In the genomic region with DNA sequence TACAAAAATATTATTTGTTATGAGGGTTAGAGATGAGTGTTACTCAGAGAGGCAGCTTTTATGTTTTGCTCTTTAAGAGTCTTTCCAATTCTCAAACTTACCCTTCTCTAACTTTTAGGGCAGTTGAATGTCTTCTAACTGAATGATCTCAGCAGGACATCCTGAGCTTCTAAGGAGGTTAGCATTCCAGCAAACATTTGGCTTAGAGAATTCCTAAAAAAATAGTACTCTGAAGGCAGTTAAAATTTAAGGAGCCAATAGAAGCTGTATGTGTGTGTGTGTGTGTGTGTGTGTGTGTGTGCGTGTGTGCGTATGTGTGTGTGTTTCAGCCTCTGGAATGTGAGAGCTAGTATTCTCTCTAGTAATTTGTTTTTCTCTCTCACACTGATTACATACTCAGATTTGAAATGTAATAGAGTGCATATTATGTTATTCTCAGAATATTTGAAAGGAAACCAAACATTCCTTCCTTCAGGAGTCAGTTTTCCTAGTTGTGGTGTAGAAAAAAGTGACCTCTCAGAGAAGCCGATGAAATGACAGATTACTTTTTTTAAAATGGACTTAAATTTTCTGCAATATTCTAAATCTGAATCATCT, we compare ENCODE assay signal across 1 cellular context.
TF ChIP-seq lines count a peak whose summit lies in the region.

No MANE protein-coding gene starts in this region.

TF ChIP-seq in WTC11, 78 proteins besides CTCF, POLR2A, EP300 and RAD21:
- TF ChIP-seq, protein P1, sequence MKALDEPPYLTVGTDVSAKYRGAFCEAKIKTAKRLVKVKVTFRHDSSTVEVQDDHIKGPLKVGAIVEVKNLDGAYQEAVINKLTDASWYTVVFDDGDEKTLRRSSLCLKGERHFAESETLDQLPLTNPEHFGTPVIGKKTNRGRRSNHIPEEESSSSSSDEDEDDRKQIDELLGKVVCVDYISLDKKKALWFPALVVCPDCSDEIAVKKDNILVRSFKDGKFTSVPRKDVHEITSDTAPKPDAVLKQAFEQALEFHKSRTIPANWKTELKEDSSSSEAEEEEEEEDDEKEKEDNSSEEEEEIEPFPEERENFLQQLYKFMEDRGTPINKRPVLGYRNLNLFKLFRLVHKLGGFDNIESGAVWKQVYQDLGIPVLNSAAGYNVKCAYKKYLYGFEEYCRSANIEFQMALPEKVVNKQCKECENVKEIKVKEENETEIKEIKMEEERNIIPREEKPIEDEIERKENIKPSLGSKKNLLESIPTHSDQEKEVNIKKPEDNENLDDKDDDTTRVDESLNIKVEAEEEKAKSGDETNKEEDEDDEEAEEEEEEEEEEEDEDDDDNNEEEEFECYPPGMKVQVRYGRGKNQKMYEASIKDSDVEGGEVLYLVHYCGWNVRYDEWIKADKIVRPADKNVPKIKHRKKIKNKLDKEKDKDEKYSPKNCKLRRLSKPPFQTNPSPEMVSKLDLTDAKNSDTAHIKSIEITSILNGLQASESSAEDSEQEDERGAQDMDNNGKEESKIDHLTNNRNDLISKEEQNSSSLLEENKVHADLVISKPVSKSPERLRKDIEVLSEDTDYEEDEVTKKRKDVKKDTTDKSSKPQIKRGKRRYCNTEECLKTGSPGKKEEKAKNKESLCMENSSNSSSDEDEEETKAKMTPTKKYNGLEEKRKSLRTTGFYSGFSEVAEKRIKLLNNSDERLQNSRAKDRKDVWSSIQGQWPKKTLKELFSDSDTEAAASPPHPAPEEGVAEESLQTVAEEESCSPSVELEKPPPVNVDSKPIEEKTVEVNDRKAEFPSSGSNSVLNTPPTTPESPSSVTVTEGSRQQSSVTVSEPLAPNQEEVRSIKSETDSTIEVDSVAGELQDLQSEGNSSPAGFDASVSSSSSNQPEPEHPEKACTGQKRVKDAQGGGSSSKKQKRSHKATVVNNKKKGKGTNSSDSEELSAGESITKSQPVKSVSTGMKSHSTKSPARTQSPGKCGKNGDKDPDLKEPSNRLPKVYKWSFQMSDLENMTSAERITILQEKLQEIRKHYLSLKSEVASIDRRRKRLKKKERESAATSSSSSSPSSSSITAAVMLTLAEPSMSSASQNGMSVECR (CRISPR knock-in tag; IDR thresholded peaks at IDR 0.05; ENCODE audit: borderline replicate concordance): no peak
- TF ChIP-seq, protein P2, sequence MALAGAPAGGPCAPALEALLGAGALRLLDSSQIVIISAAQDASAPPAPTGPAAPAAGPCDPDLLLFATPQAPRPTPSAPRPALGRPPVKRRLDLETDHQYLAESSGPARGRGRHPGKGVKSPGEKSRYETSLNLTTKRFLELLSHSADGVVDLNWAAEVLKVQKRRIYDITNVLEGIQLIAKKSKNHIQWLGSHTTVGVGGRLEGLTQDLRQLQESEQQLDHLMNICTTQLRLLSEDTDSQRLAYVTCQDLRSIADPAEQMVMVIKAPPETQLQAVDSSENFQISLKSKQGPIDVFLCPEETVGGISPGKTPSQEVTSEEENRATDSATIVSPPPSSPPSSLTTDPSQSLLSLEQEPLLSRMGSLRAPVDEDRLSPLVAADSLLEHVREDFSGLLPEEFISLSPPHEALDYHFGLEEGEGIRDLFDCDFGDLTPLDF (CRISPR knock-in tag; IDR thresholded peaks at IDR 0.05): no peak
- TF ChIP-seq, protein P3, sequence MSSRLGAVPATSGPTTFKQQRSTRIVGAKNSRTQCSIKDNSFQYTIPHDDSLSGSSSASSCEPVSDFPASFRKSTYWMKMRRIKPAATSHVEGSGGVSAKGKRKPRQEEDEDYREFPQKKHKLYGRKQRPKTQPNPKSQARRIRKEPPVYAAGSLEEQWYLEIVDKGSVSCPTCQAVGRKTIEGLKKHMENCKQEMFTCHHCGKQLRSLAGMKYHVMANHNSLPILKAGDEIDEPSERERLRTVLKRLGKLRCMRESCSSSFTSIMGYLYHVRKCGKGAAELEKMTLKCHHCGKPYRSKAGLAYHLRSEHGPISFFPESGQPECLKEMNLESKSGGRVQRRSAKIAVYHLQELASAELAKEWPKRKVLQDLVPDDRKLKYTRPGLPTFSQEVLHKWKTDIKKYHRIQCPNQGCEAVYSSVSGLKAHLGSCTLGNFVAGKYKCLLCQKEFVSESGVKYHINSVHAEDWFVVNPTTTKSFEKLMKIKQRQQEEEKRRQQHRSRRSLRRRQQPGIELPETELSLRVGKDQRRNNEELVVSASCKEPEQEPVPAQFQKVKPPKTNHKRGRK (CRISPR knock-in tag; IDR thresholded peaks at IDR 0.05; ENCODE audit: borderline replicate concordance): no peak
- TF ChIP-seq ETV6 (CRISPR knock-in tag; IDR thresholded peaks at IDR 0.05) (no peak), NFE2L1 (CRISPR knock-in tag; IDR thresholded peaks at IDR 0.05) (no peak), ZNF423 (CRISPR knock-in tag; IDR thresholded peaks at IDR 0.05) (no peak), OVOL2 (CRISPR knock-in tag; IDR thresholded peaks at IDR 0.05; ENCODE audit: borderline replicate concordance) (no peak), TEAD4 (CRISPR knock-in tag; IDR thresholded peaks at IDR 0.05) (no peak), CREM (CRISPR knock-in tag; IDR thresholded peaks at IDR 0.05) (no peak), CBFB (CRISPR knock-in tag; IDR thresholded peaks at IDR 0.05; ENCODE audit: low read depth) (no peak), EMX1 (CRISPR knock-in tag; IDR thresholded peaks at IDR 0.05) (no peak), FOXK1 (CRISPR knock-in tag; IDR thresholded peaks at IDR 0.05) (no peak), ZNF671 (CRISPR knock-in tag; IDR thresholded peaks at IDR 0.05) (no peak)
- TF ChIP-seq, protein P4, sequence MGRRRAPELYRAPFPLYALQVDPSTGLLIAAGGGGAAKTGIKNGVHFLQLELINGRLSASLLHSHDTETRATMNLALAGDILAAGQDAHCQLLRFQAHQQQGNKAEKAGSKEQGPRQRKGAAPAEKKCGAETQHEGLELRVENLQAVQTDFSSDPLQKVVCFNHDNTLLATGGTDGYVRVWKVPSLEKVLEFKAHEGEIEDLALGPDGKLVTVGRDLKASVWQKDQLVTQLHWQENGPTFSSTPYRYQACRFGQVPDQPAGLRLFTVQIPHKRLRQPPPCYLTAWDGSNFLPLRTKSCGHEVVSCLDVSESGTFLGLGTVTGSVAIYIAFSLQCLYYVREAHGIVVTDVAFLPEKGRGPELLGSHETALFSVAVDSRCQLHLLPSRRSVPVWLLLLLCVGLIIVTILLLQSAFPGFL (CRISPR knock-in tag; IDR thresholded peaks at IDR 0.05; ENCODE audit: borderline replicate concordance): no peak
- TF ChIP-seq, protein P5, sequence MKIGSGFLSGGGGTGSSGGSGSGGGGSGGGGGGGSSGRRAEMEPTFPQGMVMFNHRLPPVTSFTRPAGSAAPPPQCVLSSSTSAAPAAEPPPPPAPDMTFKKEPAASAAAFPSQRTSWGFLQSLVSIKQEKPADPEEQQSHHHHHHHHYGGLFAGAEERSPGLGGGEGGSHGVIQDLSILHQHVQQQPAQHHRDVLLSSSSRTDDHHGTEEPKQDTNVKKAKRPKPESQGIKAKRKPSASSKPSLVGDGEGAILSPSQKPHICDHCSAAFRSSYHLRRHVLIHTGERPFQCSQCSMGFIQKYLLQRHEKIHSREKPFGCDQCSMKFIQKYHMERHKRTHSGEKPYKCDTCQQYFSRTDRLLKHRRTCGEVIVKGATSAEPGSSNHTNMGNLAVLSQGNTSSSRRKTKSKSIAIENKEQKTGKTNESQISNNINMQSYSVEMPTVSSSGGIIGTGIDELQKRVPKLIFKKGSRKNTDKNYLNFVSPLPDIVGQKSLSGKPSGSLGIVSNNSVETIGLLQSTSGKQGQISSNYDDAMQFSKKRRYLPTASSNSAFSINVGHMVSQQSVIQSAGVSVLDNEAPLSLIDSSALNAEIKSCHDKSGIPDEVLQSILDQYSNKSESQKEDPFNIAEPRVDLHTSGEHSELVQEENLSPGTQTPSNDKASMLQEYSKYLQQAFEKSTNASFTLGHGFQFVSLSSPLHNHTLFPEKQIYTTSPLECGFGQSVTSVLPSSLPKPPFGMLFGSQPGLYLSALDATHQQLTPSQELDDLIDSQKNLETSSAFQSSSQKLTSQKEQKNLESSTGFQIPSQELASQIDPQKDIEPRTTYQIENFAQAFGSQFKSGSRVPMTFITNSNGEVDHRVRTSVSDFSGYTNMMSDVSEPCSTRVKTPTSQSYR (CRISPR knock-in tag; IDR thresholded peaks at IDR 0.05): no peak
- TF ChIP-seq, protein P6, sequence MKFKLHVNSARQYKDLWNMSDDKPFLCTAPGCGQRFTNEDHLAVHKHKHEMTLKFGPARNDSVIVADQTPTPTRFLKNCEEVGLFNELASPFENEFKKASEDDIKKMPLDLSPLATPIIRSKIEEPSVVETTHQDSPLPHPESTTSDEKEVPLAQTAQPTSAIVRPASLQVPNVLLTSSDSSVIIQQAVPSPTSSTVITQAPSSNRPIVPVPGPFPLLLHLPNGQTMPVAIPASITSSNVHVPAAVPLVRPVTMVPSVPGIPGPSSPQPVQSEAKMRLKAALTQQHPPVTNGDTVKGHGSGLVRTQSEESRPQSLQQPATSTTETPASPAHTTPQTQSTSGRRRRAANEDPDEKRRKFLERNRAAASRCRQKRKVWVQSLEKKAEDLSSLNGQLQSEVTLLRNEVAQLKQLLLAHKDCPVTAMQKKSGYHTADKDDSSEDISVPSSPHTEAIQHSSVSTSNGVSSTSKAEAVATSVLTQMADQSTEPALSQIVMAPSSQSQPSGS (CRISPR knock-in tag; IDR thresholded peaks at IDR 0.05; ENCODE audit: borderline replicate concordance, low read depth): no peak
- TF ChIP-seq, protein P7, sequence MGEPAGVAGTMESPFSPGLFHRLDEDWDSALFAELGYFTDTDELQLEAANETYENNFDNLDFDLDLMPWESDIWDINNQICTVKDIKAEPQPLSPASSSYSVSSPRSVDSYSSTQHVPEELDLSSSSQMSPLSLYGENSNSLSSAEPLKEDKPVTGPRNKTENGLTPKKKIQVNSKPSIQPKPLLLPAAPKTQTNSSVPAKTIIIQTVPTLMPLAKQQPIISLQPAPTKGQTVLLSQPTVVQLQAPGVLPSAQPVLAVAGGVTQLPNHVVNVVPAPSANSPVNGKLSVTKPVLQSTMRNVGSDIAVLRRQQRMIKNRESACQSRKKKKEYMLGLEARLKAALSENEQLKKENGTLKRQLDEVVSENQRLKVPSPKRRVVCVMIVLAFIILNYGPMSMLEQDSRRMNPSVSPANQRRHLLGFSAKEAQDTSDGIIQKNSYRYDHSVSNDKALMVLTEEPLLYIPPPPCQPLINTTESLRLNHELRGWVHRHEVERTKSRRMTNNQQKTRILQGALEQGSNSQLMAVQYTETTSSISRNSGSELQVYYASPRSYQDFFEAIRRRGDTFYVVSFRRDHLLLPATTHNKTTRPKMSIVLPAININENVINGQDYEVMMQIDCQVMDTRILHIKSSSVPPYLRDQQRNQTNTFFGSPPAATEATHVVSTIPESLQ (CRISPR knock-in tag; IDR thresholded peaks at IDR 0.05): no peak
- TF ChIP-seq, protein P8, sequence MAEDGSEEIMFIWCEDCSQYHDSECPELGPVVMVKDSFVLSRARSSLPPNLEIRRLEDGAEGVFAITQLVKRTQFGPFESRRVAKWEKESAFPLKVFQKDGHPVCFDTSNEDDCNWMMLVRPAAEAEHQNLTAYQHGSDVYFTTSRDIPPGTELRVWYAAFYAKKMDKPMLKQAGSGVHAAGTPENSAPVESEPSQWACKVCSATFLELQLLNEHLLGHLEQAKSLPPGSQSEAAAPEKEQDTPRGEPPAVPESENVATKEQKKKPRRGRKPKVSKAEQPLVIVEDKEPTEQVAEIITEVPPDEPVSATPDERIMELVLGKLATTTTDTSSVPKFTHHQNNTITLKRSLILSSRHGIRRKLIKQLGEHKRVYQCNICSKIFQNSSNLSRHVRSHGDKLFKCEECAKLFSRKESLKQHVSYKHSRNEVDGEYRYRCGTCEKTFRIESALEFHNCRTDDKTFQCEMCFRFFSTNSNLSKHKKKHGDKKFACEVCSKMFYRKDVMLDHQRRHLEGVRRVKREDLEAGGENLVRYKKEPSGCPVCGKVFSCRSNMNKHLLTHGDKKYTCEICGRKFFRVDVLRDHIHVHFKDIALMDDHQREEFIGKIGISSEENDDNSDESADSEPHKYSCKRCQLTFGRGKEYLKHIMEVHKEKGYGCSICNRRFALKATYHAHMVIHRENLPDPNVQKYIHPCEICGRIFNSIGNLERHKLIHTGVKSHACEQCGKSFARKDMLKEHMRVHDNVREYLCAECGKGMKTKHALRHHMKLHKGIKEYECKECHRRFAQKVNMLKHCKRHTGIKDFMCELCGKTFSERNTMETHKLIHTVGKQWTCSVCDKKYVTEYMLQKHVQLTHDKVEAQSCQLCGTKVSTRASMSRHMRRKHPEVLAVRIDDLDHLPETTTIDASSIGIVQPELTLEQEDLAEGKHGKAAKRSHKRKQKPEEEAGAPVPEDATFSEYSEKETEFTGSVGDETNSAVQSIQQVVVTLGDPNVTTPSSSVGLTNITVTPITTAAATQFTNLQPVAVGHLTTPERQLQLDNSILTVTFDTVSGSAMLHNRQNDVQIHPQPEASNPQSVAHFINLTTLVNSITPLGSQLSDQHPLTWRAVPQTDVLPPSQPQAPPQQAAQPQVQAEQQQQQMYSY (CRISPR knock-in tag; IDR thresholded peaks at IDR 0.05): no peak
- TF ChIP-seq, protein P9, sequence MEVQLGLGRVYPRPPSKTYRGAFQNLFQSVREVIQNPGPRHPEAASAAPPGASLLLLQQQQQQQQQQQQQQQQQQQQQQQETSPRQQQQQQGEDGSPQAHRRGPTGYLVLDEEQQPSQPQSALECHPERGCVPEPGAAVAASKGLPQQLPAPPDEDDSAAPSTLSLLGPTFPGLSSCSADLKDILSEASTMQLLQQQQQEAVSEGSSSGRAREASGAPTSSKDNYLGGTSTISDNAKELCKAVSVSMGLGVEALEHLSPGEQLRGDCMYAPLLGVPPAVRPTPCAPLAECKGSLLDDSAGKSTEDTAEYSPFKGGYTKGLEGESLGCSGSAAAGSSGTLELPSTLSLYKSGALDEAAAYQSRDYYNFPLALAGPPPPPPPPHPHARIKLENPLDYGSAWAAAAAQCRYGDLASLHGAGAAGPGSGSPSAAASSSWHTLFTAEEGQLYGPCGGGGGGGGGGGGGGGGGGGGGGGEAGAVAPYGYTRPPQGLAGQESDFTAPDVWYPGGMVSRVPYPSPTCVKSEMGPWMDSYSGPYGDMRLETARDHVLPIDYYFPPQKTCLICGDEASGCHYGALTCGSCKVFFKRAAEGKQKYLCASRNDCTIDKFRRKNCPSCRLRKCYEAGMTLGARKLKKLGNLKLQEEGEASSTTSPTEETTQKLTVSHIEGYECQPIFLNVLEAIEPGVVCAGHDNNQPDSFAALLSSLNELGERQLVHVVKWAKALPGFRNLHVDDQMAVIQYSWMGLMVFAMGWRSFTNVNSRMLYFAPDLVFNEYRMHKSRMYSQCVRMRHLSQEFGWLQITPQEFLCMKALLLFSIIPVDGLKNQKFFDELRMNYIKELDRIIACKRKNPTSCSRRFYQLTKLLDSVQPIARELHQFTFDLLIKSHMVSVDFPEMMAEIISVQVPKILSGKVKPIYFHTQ (CRISPR knock-in tag; IDR thresholded peaks at IDR 0.05): no peak
- TF ChIP-seq, protein P10, sequence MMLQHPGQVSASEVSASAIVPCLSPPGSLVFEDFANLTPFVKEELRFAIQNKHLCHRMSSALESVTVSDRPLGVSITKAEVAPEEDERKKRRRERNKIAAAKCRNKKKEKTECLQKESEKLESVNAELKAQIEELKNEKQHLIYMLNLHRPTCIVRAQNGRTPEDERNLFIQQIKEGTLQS (CRISPR knock-in tag; conservative IDR thresholded peaks at IDR 0.05): no peak
